Comparison of ENCODE assay signal across 1 cellular context in the genomic region with DNA sequence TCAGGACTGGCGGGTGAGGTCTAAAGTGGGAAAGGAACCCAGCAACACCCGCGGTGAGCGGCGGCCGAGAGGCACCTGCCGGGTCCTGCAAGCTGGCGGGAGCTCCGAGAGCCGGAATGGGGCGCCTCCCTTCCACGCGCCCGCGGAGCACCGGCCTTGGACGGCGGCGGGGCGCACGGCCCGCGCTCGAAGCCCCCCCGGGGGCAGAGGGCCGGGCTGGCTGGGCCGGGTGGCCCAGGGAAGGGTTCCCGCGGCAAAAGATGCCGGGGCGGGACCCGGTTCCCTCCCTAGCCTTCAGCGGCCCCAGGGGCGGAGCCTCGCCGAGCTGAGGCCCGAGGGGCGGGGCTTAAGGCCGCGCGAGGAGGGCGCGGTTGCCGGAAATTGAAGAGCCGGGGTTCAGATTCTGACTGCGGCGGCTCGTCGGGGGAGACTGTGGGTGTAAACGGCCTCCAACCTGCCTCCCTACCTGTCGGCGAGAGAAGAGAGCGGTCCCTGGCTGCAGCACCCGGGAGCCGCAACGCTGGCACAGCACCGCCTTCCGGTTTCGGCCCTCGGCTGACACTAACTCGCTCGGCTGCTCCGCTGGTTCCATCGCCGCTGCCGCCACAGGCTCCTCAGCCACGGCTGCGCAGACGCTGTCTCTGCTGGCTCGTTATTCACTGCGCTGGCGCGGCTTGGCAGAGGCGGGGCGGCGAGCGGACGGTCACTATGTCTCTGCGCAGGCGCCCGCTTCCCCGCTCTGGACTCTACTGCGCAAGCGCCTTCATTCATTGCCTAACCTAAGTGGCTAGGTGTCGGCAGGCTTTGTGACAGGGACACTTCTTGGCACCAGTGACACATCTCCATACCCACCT.
TF ChIP-seq lines count a peak whose summit lies in the region.

RABIF (minus strand) TSS at position 643 of the 854 bp plus-strand sequence; CDS start at position 592, 51 bp downstream.

TF ChIP-seq in HepG2, 621 proteins besides CTCF, POLR2A, EP300 and RAD21 (continued from another document and continues in another):
- TF ChIP-seq MIXL1 (CRISPR knock-in tag; IDR thresholded peaks at IDR 0.05): no peak
- TF ChIP-seq PHF5A (CRISPR knock-in tag; IDR thresholded peaks at IDR 0.05; ENCODE audit: low read depth, unreplicated experiment): no peak
- peak; percentile 68; the same call in 1 of the 2 replicates for TF ChIP-seq ZMYM4 (CRISPR knock-in tag; IDR thresholded peaks at IDR 0.05)
- no peak for TF ChIP-seq ZMYM2 (CRISPR knock-in tag; IDR thresholded peaks at IDR 0.05)
- peak; percentile 28; the same call in 1 of the 2 replicates for TF ChIP-seq ARNTL (CRISPR knock-in tag; IDR thresholded peaks at IDR 0.05)
- peak; percentile 68; the same call in 1 of the 2 replicates for TF ChIP-seq KDM3A (CRISPR knock-in tag; IDR thresholded peaks at IDR 0.05; ENCODE audit: low read depth)
- peak; percentile 84; the same call in 1 of the 2 replicates for TF ChIP-seq ZNF230 (CRISPR knock-in tag; IDR thresholded peaks at IDR 0.05)
- TF ChIP-seq, protein P1, sequence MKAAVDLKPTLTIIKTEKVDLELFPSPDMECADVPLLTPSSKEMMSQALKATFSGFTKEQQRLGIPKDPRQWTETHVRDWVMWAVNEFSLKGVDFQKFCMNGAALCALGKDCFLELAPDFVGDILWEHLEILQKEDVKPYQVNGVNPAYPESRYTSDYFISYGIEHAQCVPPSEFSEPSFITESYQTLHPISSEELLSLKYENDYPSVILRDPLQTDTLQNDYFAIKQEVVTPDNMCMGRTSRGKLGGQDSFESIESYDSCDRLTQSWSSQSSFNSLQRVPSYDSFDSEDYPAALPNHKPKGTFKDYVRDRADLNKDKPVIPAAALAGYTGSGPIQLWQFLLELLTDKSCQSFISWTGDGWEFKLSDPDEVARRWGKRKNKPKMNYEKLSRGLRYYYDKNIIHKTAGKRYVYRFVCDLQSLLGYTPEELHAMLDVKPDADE (CRISPR knock-in tag; IDR thresholded peaks at IDR 0.05): peak; percentile 42; the same call in 1 of the 2 replicates
- TF ChIP-seq PITX1 (CRISPR knock-in tag; IDR thresholded peaks at IDR 0.05): peak; percentile 73
- TF ChIP-seq ZNF589 (CRISPR knock-in tag; conservative IDR thresholded peaks at IDR 0.05): peak; percentile 38; the same call in 1 of the 2 replicates
- peak; percentile 71; the same call in 1 of the 2 replicates for TF ChIP-seq KAT7 (CRISPR knock-in tag; IDR thresholded peaks at IDR 0.05; ENCODE audit: borderline replicate concordance)
- no peak for TF ChIP-seq ZNF558 (CRISPR knock-in tag; IDR thresholded peaks at IDR 0.05; ENCODE audit: borderline replicate concordance)
- no peak for TF ChIP-seq ZBTB44 (CRISPR knock-in tag; IDR thresholded peaks at IDR 0.05)
- TF ChIP-seq CAMTA2 (CRISPR knock-in tag; IDR thresholded peaks at IDR 0.05; ENCODE audit: borderline replicate concordance): no peak
- TF ChIP-seq, protein P2, sequence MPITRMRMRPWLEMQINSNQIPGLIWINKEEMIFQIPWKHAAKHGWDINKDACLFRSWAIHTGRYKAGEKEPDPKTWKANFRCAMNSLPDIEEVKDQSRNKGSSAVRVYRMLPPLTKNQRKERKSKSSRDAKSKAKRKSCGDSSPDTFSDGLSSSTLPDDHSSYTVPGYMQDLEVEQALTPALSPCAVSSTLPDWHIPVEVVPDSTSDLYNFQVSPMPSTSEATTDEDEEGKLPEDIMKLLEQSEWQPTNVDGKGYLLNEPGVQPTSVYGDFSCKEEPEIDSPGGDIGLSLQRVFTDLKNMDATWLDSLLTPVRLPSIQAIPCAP (CRISPR knock-in tag; IDR thresholded peaks at IDR 0.05; ENCODE audit: low read depth): no peak
- TF ChIP-seq KMT2B (CRISPR knock-in tag; IDR thresholded peaks at IDR 0.05): peak; percentile 88
- peak; percentile 84 for TF ChIP-seq SALL2 (CRISPR knock-in tag; IDR thresholded peaks at IDR 0.05)
- TF ChIP-seq, protein P3, sequence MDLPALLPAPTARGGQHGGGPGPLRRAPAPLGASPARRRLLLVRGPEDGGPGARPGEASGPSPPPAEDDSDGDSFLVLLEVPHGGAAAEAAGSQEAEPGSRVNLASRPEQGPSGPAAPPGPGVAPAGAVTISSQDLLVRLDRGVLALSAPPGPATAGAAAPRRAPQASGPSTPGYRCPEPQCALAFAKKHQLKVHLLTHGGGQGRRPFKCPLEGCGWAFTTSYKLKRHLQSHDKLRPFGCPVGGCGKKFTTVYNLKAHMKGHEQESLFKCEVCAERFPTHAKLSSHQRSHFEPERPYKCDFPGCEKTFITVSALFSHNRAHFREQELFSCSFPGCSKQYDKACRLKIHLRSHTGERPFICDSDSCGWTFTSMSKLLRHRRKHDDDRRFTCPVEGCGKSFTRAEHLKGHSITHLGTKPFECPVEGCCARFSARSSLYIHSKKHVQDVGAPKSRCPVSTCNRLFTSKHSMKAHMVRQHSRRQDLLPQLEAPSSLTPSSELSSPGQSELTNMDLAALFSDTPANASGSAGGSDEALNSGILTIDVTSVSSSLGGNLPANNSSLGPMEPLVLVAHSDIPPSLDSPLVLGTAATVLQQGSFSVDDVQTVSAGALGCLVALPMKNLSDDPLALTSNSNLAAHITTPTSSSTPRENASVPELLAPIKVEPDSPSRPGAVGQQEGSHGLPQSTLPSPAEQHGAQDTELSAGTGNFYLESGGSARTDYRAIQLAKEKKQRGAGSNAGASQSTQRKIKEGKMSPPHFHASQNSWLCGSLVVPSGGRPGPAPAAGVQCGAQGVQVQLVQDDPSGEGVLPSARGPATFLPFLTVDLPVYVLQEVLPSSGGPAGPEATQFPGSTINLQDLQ (CRISPR knock-in tag; IDR thresholded peaks at IDR 0.05): 0 out of 2 replicates have a peak, but pooled peaks have one; percentile 31
- peak; percentile 59; the same call in 1 of the 2 replicates for TF ChIP-seq RXRA (CRISPR knock-in tag; IDR thresholded peaks at IDR 0.05)
- TF ChIP-seq NFKB2 (CRISPR knock-in tag; IDR thresholded peaks at IDR 0.05; ENCODE audit: borderline replicate concordance): peak; percentile 88; the same call in 1 of the 2 replicates
- TF ChIP-seq ZBTB38 (CRISPR knock-in tag; IDR thresholded peaks at IDR 0.05): peak; percentile 69
- TF ChIP-seq DRAP1 (CRISPR knock-in tag; IDR thresholded peaks at IDR 0.05): peak; percentile 52; the same call in 1 of the 2 replicates
- TF ChIP-seq, protein P4, sequence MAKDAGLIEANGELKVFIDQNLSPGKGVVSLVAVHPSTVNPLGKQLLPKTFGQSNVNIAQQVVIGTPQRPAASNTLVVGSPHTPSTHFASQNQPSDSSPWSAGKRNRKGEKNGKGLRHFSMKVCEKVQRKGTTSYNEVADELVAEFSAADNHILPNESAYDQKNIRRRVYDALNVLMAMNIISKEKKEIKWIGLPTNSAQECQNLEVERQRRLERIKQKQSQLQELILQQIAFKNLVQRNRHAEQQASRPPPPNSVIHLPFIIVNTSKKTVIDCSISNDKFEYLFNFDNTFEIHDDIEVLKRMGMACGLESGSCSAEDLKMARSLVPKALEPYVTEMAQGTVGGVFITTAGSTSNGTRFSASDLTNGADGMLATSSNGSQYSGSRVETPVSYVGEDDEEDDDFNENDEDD (CRISPR knock-in tag; IDR thresholded peaks at IDR 0.05; ENCODE audit: borderline replicate concordance): peak; percentile 34; the same call in 1 of the 2 replicates
- TF ChIP-seq MEIS2 (CRISPR knock-in tag; IDR thresholded peaks at IDR 0.05): peak; percentile 86
- TF ChIP-seq NONO (IDR thresholded peaks at IDR 0.05): no peak
- TF ChIP-seq NONO (CRISPR knock-in tag; conservative IDR thresholded peaks at IDR 0.05): peak; percentile 89
- TF ChIP-seq RBFOX2 (IDR thresholded peaks at IDR 0.05; ENCODE audit: low read depth, low read length): peak; percentile 98
- no peak for TF ChIP-seq ATF1 (CRISPR knock-in tag; IDR thresholded peaks at IDR 0.05)
- TF ChIP-seq FOXK2 (IDR thresholded peaks at IDR 0.05): no peak
- 0 out of 2 replicates have a peak, but pooled peaks have one; percentile 42 for TF ChIP-seq MAF1 (CRISPR knock-in tag; IDR thresholded peaks at IDR 0.05; ENCODE audit: borderline replicate concordance)
- TF ChIP-seq CEBPB (IDR thresholded peaks at IDR 0.05; ENCODE audit: borderline replicate concordance, low read depth, low read length): peak; percentile 94
- TF ChIP-seq, protein P5, sequence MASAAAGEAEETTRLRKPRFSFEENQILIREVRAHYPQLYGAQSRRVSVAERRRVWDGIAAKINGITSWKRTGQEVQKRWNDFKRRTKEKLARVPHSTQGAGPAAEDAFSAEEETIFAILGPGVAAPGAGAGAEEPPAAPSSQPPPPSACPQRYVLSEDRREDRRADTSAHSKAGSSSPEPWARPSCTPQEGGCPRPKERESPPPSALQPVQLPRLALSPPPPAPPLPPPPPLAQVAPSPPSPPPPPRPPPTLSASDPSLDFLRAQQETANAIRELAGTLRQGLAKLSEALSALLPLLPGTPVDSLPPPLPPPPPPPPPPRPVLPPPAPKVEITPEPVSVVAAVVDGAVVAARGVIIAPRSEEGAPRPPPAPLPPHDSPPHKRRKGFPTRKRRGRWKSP (CRISPR knock-in tag; IDR thresholded peaks at IDR 0.05): peak; percentile 91
- peak; percentile 59; the same call in 1 of the 2 replicates for TF ChIP-seq THAP11 (CRISPR knock-in tag; IDR thresholded peaks at IDR 0.05)
- TF ChIP-seq RELA (CRISPR knock-in tag; IDR thresholded peaks at IDR 0.05): no peak
- TF ChIP-seq HDAC1 (CRISPR knock-in tag; IDR thresholded peaks at IDR 0.05): peak; percentile 84
- 0 out of 2 replicates have a peak, but pooled peaks have one; percentile 44 for TF ChIP-seq ZNF710 (CRISPR knock-in tag; IDR thresholded peaks at IDR 0.05; ENCODE audit: borderline replicate concordance)
- TF ChIP-seq SIN3A (IDR thresholded peaks at IDR 0.05; ENCODE audit: borderline replicate concordance, low read depth, low read length): peak; percentile 57
- TF ChIP-seq ZNF350 (CRISPR knock-in tag; IDR thresholded peaks at IDR 0.05; ENCODE audit: borderline replicate concordance, low read depth): peak; percentile 78; the same call in 1 of the 2 replicates
- peak; percentile 54; the same call in 1 of the 2 replicates for TF ChIP-seq ZMAT3 (CRISPR knock-in tag; conservative IDR thresholded peaks at IDR 0.05)
- no peak for TF ChIP-seq STAT5B (CRISPR knock-in tag; IDR thresholded peaks at IDR 0.05)
- TF ChIP-seq, protein P6, sequence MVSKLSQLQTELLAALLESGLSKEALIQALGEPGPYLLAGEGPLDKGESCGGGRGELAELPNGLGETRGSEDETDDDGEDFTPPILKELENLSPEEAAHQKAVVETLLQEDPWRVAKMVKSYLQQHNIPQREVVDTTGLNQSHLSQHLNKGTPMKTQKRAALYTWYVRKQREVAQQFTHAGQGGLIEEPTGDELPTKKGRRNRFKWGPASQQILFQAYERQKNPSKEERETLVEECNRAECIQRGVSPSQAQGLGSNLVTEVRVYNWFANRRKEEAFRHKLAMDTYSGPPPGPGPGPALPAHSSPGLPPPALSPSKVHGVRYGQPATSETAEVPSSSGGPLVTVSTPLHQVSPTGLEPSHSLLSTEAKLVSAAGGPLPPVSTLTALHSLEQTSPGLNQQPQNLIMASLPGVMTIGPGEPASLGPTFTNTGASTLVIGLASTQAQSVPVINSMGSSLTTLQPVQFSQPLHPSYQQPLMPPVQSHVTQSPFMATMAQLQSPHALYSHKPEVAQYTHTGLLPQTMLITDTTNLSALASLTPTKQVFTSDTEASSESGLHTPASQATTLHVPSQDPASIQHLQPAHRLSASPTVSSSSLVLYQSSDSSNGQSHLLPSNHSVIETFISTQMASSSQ (IDR thresholded peaks at IDR 0.05; ENCODE audit: low read depth): no peak
- TF ChIP-seq, protein P6 (CRISPR knock-in tag; IDR thresholded peaks at IDR 0.05; ENCODE audit: borderline replicate concordance): peak; percentile 39; the same call in 1 of the 2 replicates
- TF ChIP-seq ZNF441 (CRISPR knock-in tag; IDR thresholded peaks at IDR 0.05; ENCODE audit: borderline replicate concordance): peak; percentile 75; the same call in 1 of the 2 replicates
- peak; percentile 72; the same call in 1 of the 2 replicates for TF ChIP-seq NCOA1 (CRISPR knock-in tag; IDR thresholded peaks at IDR 0.05)
- no peak for TF ChIP-seq NR0B2 (CRISPR knock-in tag; IDR thresholded peaks at IDR 0.05)
